In the genomic region with DNA sequence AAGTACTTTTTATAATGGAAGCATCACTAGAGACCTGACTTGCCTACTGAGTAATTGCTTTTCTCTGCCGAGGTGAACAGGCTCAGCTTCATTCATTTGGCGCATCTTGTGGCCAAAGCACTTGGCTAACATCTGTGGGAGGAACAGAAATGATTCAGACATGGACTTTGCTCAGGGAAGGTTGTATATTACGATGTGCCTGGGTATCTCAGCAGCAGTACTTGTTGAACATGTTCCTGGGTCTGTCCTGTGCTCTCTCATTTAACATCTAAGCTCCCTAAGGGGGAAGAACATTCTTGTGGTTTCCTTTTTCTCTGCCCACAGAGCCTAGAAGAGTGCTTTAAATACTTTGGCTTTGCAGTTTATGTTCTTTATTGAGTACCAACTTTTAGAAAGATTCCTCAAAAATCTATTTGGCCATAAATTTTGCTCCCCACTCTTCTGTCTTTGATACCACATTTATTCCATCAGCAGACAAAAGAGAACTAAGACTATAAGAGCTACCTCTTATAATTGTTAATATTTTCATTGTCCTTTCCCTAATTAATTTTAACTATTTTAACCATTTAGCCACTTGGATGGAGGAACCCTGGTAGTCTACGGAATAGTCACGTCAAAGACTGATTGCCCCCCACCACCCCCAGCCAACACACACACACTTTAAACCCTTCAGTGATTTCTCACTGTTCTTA, we compare ENCODE assay signal across 1 cellular context.
TF ChIP-seq lines count a peak whose summit lies in the region.

No MANE protein-coding gene starts in this region.

TF ChIP-seq in GM12878, 131 proteins besides CTCF, POLR2A, EP300 and RAD21 (continued from another document):
- TF ChIP-seq, protein P1, sequence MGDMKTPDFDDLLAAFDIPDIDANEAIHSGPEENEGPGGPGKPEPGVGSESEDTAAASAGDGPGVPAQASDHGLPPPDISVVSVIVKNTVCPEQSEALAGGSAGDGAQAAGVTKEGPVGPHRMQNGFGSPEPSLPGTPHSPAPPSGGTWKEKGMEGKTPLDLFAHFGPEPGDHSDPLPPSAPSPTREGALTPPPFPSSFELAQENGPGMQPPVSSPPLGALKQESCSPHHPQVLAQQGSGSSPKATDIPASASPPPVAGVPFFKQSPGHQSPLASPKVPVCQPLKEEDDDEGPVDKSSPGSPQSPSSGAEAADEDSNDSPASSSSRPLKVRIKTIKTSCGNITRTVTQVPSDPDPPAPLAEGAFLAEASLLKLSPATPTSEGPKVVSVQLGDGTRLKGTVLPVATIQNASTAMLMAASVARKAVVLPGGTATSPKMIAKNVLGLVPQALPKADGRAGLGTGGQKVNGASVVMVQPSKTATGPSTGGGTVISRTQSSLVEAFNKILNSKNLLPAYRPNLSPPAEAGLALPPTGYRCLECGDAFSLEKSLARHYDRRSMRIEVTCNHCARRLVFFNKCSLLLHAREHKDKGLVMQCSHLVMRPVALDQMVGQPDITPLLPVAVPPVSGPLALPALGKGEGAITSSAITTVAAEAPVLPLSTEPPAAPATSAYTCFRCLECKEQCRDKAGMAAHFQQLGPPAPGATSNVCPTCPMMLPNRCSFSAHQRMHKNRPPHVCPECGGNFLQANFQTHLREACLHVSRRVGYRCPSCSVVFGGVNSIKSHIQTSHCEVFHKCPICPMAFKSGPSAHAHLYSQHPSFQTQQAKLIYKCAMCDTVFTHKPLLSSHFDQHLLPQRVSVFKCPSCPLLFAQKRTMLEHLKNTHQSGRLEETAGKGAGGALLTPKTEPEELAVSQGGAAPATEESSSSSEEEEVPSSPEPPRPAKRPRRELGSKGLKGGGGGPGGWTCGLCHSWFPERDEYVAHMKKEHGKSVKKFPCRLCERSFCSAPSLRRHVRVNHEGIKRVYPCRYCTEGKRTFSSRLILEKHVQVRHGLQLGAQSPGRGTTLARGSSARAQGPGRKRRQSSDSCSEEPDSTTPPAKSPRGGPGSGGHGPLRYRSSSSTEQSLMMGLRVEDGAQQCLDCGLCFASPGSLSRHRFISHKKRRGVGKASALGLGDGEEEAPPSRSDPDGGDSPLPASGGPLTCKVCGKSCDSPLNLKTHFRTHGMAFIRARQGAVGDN (IDR thresholded peaks at IDR 0.05): peak; percentile 32; the same call in 1 of the 2 replicates
- no peak for TF ChIP-seq HSF1 (IDR thresholded peaks at IDR 0.05; ENCODE audit: low read depth, low read length)
- TF ChIP-seq DPF2 (IDR thresholded peaks at IDR 0.05): peak; percentile 87
- TF ChIP-seq SP1 (IDR thresholded peaks at IDR 0.05; ENCODE audit: low read depth, low read length): no peak
- TF ChIP-seq SKIL (IDR thresholded peaks at IDR 0.05; ENCODE audit: low read depth, poor library complexity, severe bottlenecking): peak; percentile 26
- no peak for TF ChIP-seq NR2C2 (IDR thresholded peaks at IDR 0.05; ENCODE audit: borderline replicate concordance, control insufficient read depth, insufficient read length, low read depth)
- peak; percentile 61; the same call in 1 of the 2 replicates for TF ChIP-seq MTA2 (IDR thresholded peaks at IDR 0.05; ENCODE audit: low read depth)
- 0 out of 4 replicates have a peak, but pooled peaks of 1 of the 2 experiments have one; percentile 32 for TF ChIP-seq BHLHE40 (IDR thresholded peaks at IDR 0.05; ENCODE audit: borderline replicate concordance in 1 of 2, low read depth in 2 of 2, low read length in 1 of 2)
- no peak for TF ChIP-seq HDAC2 (IDR thresholded peaks at IDR 0.05)
- TF ChIP-seq ZNF24 (IDR thresholded peaks at IDR 0.05): peak; percentile 81
- peak; percentile 83 to 87 for TF ChIP-seq IKZF2 (IDR thresholded peaks at IDR 0.05)
- TF ChIP-seq POU2F2 (IDR thresholded peaks at IDR 0.05; ENCODE audit: borderline replicate concordance, low read depth, low read length): no peak
- TF ChIP-seq RB1 (IDR thresholded peaks at IDR 0.05; ENCODE audit: borderline replicate concordance): 0 out of 2 replicates have a peak, but pooled peaks have one; percentile 38
- TF ChIP-seq RUNX3 (IDR thresholded peaks at IDR 0.05; ENCODE audit: low read length): peak; percentile 66
- peak; percentile 51; the same call in 1 of the 2 replicates for TF ChIP-seq BACH1 (IDR thresholded peaks at IDR 0.05; ENCODE audit: borderline replicate concordance)
- peak; percentile 46; the same call in 1 of the 2 replicates for TF ChIP-seq RELB (IDR thresholded peaks at IDR 0.05; ENCODE audit: low read depth)
- 0 out of 2 replicates have a peak, but pooled peaks have one; percentile 36 for TF ChIP-seq MLLT1 (IDR thresholded peaks at IDR 0.05)
- 0 out of 2 replicates have a peak, but pooled peaks have one; percentile 7 for TF ChIP-seq JUNB (IDR thresholded peaks at IDR 0.05)
- no peak for TF ChIP-seq NFXL1 (IDR thresholded peaks at IDR 0.05; ENCODE audit: borderline replicate concordance)
- TF ChIP-seq, protein P2, sequence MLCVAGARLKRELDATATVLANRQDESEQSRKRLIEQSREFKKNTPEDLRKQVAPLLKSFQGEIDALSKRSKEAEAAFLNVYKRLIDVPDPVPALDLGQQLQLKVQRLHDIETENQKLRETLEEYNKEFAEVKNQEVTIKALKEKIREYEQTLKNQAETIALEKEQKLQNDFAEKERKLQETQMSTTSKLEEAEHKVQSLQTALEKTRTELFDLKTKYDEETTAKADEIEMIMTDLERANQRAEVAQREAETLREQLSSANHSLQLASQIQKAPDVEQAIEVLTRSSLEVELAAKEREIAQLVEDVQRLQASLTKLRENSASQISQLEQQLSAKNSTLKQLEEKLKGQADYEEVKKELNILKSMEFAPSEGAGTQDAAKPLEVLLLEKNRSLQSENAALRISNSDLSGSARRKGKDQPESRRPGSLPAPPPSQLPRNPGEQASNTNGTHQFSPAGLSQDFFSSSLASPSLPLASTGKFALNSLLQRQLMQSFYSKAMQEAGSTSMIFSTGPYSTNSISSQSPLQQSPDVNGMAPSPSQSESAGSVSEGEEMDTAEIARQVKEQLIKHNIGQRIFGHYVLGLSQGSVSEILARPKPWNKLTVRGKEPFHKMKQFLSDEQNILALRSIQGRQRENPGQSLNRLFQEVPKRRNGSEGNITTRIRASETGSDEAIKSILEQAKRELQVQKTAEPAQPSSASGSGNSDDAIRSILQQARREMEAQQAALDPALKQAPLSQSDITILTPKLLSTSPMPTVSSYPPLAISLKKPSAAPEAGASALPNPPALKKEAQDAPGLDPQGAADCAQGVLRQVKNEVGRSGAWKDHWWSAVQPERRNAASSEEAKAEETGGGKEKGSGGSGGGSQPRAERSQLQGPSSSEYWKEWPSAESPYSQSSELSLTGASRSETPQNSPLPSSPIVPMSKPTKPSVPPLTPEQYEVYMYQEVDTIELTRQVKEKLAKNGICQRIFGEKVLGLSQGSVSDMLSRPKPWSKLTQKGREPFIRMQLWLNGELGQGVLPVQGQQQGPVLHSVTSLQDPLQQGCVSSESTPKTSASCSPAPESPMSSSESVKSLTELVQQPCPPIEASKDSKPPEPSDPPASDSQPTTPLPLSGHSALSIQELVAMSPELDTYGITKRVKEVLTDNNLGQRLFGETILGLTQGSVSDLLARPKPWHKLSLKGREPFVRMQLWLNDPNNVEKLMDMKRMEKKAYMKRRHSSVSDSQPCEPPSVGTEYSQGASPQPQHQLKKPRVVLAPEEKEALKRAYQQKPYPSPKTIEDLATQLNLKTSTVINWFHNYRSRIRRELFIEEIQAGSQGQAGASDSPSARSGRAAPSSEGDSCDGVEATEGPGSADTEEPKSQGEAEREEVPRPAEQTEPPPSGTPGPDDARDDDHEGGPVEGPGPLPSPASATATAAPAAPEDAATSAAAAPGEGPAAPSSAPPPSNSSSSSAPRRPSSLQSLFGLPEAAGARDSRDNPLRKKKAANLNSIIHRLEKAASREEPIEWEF (IDR thresholded peaks at IDR 0.05; ENCODE audit: insufficient replicate concordance, low read depth, low read length): no peak
- no peak for TF ChIP-seq STAT3 (IDR thresholded peaks at IDR 0.05; ENCODE audit: low read depth, low read length)
- no peak for TF ChIP-seq KDM1A (IDR thresholded peaks at IDR 0.05; ENCODE audit: borderline replicate concordance)
- TF ChIP-seq PAX8 (IDR thresholded peaks at IDR 0.05): no peak
- peak; percentile 65 for TF ChIP-seq IKZF1 (conservative IDR thresholded peaks at IDR 0.05)
- peak; percentile 53; the same call in 1 of the 2 replicates for TF ChIP-seq IRF4 (IDR thresholded peaks at IDR 0.05; ENCODE audit: low read depth, low read length)
- 0 out of 2 replicates have a peak, but pooled peaks have one; percentile 7 for TF ChIP-seq FOXK2 (IDR thresholded peaks at IDR 0.05)
- peak; percentile 26; the same call in 1 of the 2 replicates for TF ChIP-seq BCL11A (IDR thresholded peaks at IDR 0.05; ENCODE audit: low read depth, low read length)
- 0 out of 2 replicates have a peak, but pooled peaks have one; percentile 31 for TF ChIP-seq GATAD2B (conservative IDR thresholded peaks at IDR 0.05; ENCODE audit: low read depth)
